15 cellular contexts compared by ENCODE assay signal in genomic region chr10:19872504-19873271, GRCh38. TPM values are rescaled to one million over a fixed set of nuclear protein-coding genes. Genes with fewer than 3 reads are reported as not detected.
"Had no signal": no experiment of that assay in that cellular context is flagged by ENCODE, and none has a peak within 500 bp of the region (broad histone marks: within the 10 kb centered on the region; RNA-seq: fewer than 3 reads in every experiment).

No MANE protein-coding gene starts in this region.

- H3K9ac ChIP-seq: SK-N-SH had no signal

- H3K27me3 ChIP-seq: colonic mucosa, upper lobe of left lung had no signal

- H3K4me2 ChIP-seq: SK-N-SH had no signal

- H3K4me3 ChIP-seq: colonic mucosa, upper lobe of left lung had no signal

- H3K36me3 ChIP-seq: colonic mucosa, upper lobe of left lung had no signal

- DNase-seq: activated CD4-positive, alpha-beta memory T cell treated with anti-CD3 and anti-CD28 coated beads, Interleukin-2, amount 10 ng/mL, durations not matched to agents 7 days and 5 days; activated CD4-positive, alpha-beta T cell treated with anti-CD3 and anti-CD28 coated beads for 36 hours; activated CD8-positive, alpha-beta memory T cell treated with anti-CD3 and anti-CD28 coated beads, Interleukin-2, amount 10 ng/mL, durations not matched to agents 7 days and 5 days; activated naive CD4-positive, alpha-beta T cell; activated naive CD8-positive, alpha-beta T cell treated with anti-CD3 and anti-CD28 coated beads for 36 hours; central memory CD4-positive, alpha-beta T cell; colonic mucosa; erythroblast; mammary epithelial cell; SK-N-SH; stimulated activated naive CD8-positive, alpha-beta T cell treated with anti-CD3 and anti-CD28 coated beads, Interleukin-15, amount 100 ng/mL, for 72 hours; upper lobe of left lung had no signal

- FAIRE-seq: endometrium, TTC549 had no signal

- H3K4me1 ChIP-seq: colonic mucosa had no signal

- ATAC-seq: activated CD4-positive, alpha-beta T cell treated with anti-CD3 and anti-CD28 coated beads for 36 hours; activated CD8-positive, alpha-beta memory T cell treated with anti-CD3 and anti-CD28 coated beads, Interleukin-2, amount 10 ng/mL, durations not matched to agents 7 days and 5 days; activated T-helper 17 cell treated with anti-CD3 and anti-CD28 coated beads, Interleukin-2, amount 50 U/mL, for 72 hours; stimulated activated naive CD8-positive, alpha-beta T cell treated with anti-CD3 and anti-CD28 coated beads, Interleukin-15, amount 100 ng/mL, for 72 hours had no signal

- H3K27ac ChIP-seq: colonic mucosa had no signal

- H3K9me3 ChIP-seq: colonic mucosa, SK-N-SH, upper lobe of left lung had no signal

RNA-seq across cellular contexts. Expression of gene PLXDC2, which starts 56.5 kb away (rescaled TPM):
- total RNA-seq: activated CD4-positive, alpha-beta memory T cell treated with anti-CD3 and anti-CD28 coated beads, Interleukin-2, amount 10 ng/mL, durations not matched to agents 7 days and 5 days; activated CD4-positive, alpha-beta T cell treated with anti-CD3 and anti-CD28 coated beads for 36 hours; activated T-helper 17 cell treated with anti-CD3 and anti-CD28 coated beads, Interleukin-2, amount 50 U/mL, for 72 hours had no signal
